Comparison of ENCODE assay signal across 16 cellular contexts in genomic region chr5:39605966-39606591, GRCh38.
DNase-seq lines count a peak whose midpoint lies in the region; ATAC-seq and TF ChIP-seq lines count a peak whose summit lies in the region.
"Had no signal": no experiment of that assay in that cellular context is flagged by ENCODE, and none has a peak within 500 bp of the region (broad histone marks: within the 10 kb centered on the region; RNA-seq: fewer than 3 reads in every experiment).

No MANE protein-coding gene starts in this region.

- no peaks in the 10 kb centered on the region for H3K27me3 ChIP-seq in mesenchymal stem cell (ENCODE audit: control insufficient read depth in 1 of 2, insufficient read depth in 1 of 2, low read length in 2 of 2)
- H3K27me3 ChIP-seq: vagina had no signal

- H3K36me3 Mint-ChIP-seq in chondrocyte (ENCODE audit: low read depth): peaks cover 2% of the 10 kb centered on the region
- H3K36me3 Mint-ChIP-seq: stimulated activated naive B cell treated with anti-CD40 and anti-IgM and Interleukin-4, amounts not matched to agents 10 μg/mL and 1 μg/mL and 100 μg/mL, for 72 hours had no signal

- no peak overlapping the region for H2AK5ac ChIP-seq in mesenchymal stem cell (ENCODE audit: low read length, severe bottlenecking)

- DNase-seq in DMS53 (lab: John Stamatoyannopoulos, UW) (peak; percentile 65), NCI-H748 (lab: John Stamatoyannopoulos, UW; ENCODE audit: unreplicated experiment) (peak; percentile 81), chondrocyte (ENCODE audit: low spot score) (no peak), mesenchymal stem cell (peak; percentile 26), anterior cingulate cortex (lab: John Stamatoyannopoulos, UW) (no peak)
- DNase-seq: activated naive CD4-positive, alpha-beta T cell treated with Interleukin-2 at 50 U/mL for 16 hours; effector CD8-positive, alpha-beta T cell; GDM1; islet precursor cell; NCI-H82; stimulated activated naive B cell treated with anti-CD40 and anti-IgM and Interleukin-4, amounts not matched to agents 10 μg/mL and 1 μg/mL and 100 μg/mL, for 72 hours had no signal

- no peak for TF ChIP-seq CTCF in chondrocyte (IDR thresholded peaks at IDR 0.05)

- no peak overlapping the region for H4K8ac ChIP-seq in mesenchymal stem cell (ENCODE audit: low read length)

- H2BK120ac ChIP-seq in mesenchymal stem cell (ENCODE audit: low read depth, low read length): no peak overlapping the region

- no peak overlapping the region for H2BK5ac ChIP-seq in mesenchymal stem cell (ENCODE audit: low read depth, low read length, poor library complexity, severe bottlenecking)

- peaks cover 28% of the 10 kb centered on the region for H3K4me1 Mint-ChIP-seq in chondrocyte (ENCODE audit: low read depth)

- H3K4ac ChIP-seq in mesenchymal stem cell (ENCODE audit: low read depth in 1 of 2, low read length in 2 of 2): no peak overlapping the region

- H3K27ac Mint-ChIP-seq in chondrocyte (ENCODE audit: unreplicated experiment): peak overlapping the region; percentile 60
- H3K27ac Mint-ChIP-seq: stimulated activated naive B cell treated with anti-CD40 and anti-IgM and Interleukin-4, amounts not matched to agents 10 μg/mL and 1 μg/mL and 100 μg/mL, for 72 hours had no signal

- H3K4me2 ChIP-seq in mesenchymal stem cell (ENCODE audit: low read length, poor library complexity, severe bottlenecking): no peak overlapping the region

- H3K4me1 ChIP-seq in mesenchymal stem cell (ENCODE audit: control insufficient read depth, insufficient read depth, low read depth, low read length): peaks cover 2% of the 10 kb centered on the region
- H3K4me1 ChIP-seq: vagina had no signal

- H3K9me3 Mint-ChIP-seq in chondrocyte (ENCODE audit: low read depth): peaks cover 2% of the 10 kb centered on the region

- 44% methylated on average over 1 of the region's 2 CpGs for WGBS in mesenchymal stem cell

- H3K4me3 ChIP-seq in mesenchymal stem cell (ENCODE audit: insufficient read depth in 1 of 2, low read depth in 1 of 2, low read length in 2 of 2): no peak overlapping the region
- H3K4me3 ChIP-seq: vagina had no signal

- H4K91ac ChIP-seq in mesenchymal stem cell (ENCODE audit: low read length): no peak overlapping the region

- H3K9me3 ChIP-seq in mesenchymal stem cell (ENCODE audit: control insufficient read depth, low read length): no peaks in the 10 kb centered on the region
- H3K9me3 ChIP-seq: vagina had no signal

- H3K14ac ChIP-seq in mesenchymal stem cell (ENCODE audit: low read length in 2 of 2): no peak overlapping the region

- no peak overlapping the region for H2AFZ ChIP-seq in mesenchymal stem cell (ENCODE audit: low read depth, low read length)

- H3K27me3 Mint-ChIP-seq in chondrocyte (ENCODE audit: low read depth): no peaks in the 10 kb centered on the region

- H3K9ac ChIP-seq in mesenchymal stem cell (ENCODE audit: low read length): peak overlapping the region; percentile 10

- H3K18ac ChIP-seq in mesenchymal stem cell (ENCODE audit: low read depth in 1 of 2, low read length in 2 of 2): no peak overlapping the region

- H2BK12ac ChIP-seq in mesenchymal stem cell (ENCODE audit: low read length in 2 of 2): no peak overlapping the region

- H3K36me3 ChIP-seq in mesenchymal stem cell (ENCODE audit: control insufficient read depth in 1 of 2, insufficient read depth in 2 of 2, low read depth in 1 of 2, low read length in 2 of 2): no peaks in the 10 kb centered on the region
- H3K36me3 ChIP-seq: vagina had no signal

- ATAC-seq in HG02885 (IDR thresholded peaks at IDR 0.05; ENCODE audit: poor library complexity, unreplicated experiment) (no peak), HG02840 (IDR thresholded peaks at IDR 0.05; ENCODE audit: low FRiP score, unreplicated experiment) (no peak), GM21528 (IDR thresholded peaks at IDR 0.05; ENCODE audit: low FRiP score, unreplicated experiment) (no peak)
- ATAC-seq: HCT116; stimulated activated naive B cell treated with anti-CD40 and anti-IgM and Interleukin-4, amounts not matched to agents 10 μg/mL and 1 μg/mL and 100 μg/mL, for 72 hours had no signal

- no peak overlapping the region for H3K4me3 Mint-ChIP-seq in chondrocyte (ENCODE audit: unreplicated experiment)
- H3K4me3 Mint-ChIP-seq: stimulated activated naive B cell treated with anti-CD40 and anti-IgM and Interleukin-4, amounts not matched to agents 10 μg/mL and 1 μg/mL and 100 μg/mL, for 72 hours had no signal

- H3K23ac ChIP-seq in mesenchymal stem cell (ENCODE audit: low read length in 2 of 2): no peak overlapping the region

- H3K79me1 ChIP-seq in mesenchymal stem cell (replicated peaks; ENCODE audit: low read length, poor library complexity, severe bottlenecking): no peaks in the 10 kb centered on the region

- no peak overlapping the region for H2BK15ac ChIP-seq in mesenchymal stem cell (ENCODE audit: low read depth, poor library complexity, severe bottlenecking)

- H3K27ac ChIP-seq in mesenchymal stem cell (ENCODE audit: low read length, poor library complexity, severe bottlenecking): no peak overlapping the region
- H3K27ac ChIP-seq: vagina had no signal

Comparison
In these comparisons a context has a peak if more than half of its experiments do, and no peak if none do; other contexts are left out.
1. DNase-seq: peak in DMS53 (single experiment), NCI-H748 (single experiment) and mesenchymal stem cell (single experiment); none in chondrocyte (single experiment) and anterior cingulate cortex (0 of 58).